In the genomic region with DNA sequence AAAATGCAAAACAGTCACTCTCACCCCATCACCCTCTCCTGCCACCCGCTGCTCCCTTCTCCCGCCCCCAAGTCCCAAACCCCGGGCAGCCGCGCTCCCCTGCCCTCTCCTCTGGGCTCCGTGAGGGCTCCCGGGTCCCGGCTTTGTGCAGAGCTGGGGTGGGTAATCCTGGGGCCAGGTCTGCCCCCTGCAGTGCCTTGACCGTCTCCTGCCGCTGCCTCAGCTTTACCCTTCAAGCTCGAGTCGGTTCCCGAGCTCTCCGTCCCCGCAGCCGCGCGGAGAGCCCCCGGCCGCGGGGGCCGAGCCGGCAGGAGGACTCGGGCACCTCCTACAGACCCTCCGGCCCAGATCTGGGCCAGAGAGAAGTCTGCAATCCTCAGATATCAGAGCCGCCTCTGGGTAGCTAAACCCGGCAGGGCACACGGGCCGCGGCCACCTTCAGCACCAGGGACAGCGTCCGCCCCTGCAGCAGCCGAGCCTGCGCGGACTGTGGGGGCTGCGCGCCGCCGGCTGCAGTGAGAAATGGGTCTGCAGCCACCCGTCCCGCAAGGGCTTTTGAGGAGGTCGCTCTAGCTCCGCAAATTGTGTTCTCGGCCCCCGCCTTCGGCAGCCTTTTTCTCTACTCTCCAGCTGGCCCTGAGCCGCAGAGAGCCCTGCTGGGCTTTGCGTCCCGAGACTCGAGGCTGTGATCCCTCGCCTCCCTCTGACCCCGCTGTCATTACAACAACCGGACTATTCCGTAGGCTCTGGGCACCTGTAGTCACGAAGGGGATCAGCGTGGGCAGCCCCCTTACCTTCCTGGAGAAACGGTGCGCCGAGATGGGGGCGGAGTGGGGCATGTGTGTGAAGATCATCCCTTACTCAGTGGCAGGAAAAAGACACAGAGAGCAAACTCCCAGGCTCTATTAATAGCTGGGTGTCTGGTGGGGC, we compare ENCODE assay signal across 8 cellular contexts. TPM values are rescaled to one million over a fixed set of nuclear protein-coding genes. Genes with fewer than 3 reads are reported as not detected.
DNase-seq lines count a peak whose midpoint lies in the region; ATAC-seq and FAIRE-seq lines count a peak whose summit lies in the region.

No MANE protein-coding gene starts in this region.

- H4K12ac ChIP-seq in trophoblast cell (ENCODE audit: low read depth, low read length) = no peak overlapping the region

- peaks cover 2% of the 10 kb centered on the region for H3K9me3 ChIP-seq in trophoblast cell (ENCODE audit: insufficient read depth, low read depth, low read length)

- H3K79me1 ChIP-seq in trophoblast cell (ENCODE audit: low read length) = no peaks in the 10 kb centered on the region

- no peak overlapping the region for H3K9ac ChIP-seq in trophoblast cell (ENCODE audit: low read length)

- no peak overlapping the region for H3K23ac ChIP-seq in trophoblast cell (ENCODE audit: low read length)

- no peaks in the 10 kb centered on the region for H3K36me3 ChIP-seq in trophoblast cell (ENCODE audit: control insufficient read depth in 1 of 2, insufficient read depth in 2 of 2, low read length in 2 of 2)

- no peak overlapping the region for H2BK12ac ChIP-seq in trophoblast cell (ENCODE audit: low read length)

- no peaks in the 10 kb centered on the region for H3K79me2 ChIP-seq in trophoblast cell (ENCODE audit: control insufficient read depth, insufficient read depth, low read length, poor library complexity)

- peaks cover 54% of the 10 kb centered on the region for H3K27me3 ChIP-seq in trophoblast cell (ENCODE audit: insufficient read depth, low read length)

- H4K8ac ChIP-seq in trophoblast cell (ENCODE audit: low read depth, low read length) = no peak overlapping the region

- no peak overlapping the region for H3K18ac ChIP-seq in trophoblast cell (ENCODE audit: low read length)

- intact Hi-C loops in Right ventricle myocardium superior (cut with DNase I) = no loop called here

- no peak overlapping the region for H3K4ac ChIP-seq in trophoblast cell (ENCODE audit: low read depth, low read length)

- no peak overlapping the region for H2AK5ac ChIP-seq in trophoblast cell (ENCODE audit: low read length)

- H3K27ac ChIP-seq in trophoblast cell (ENCODE audit: low read depth, low read length) = no peak overlapping the region

- peak overlapping the region; percentile 52 for H3K4me2 ChIP-seq in trophoblast cell (ENCODE audit: low read length)

- no peak overlapping the region for H2BK5ac ChIP-seq in trophoblast cell (ENCODE audit: low read depth, low read length, poor library complexity)

- no peak overlapping the region for H3K4me3 ChIP-seq in trophoblast cell (ENCODE audit: low read depth, low read length)

- H2AFZ ChIP-seq in trophoblast cell (ENCODE audit: insufficient read depth, low read length, poor library complexity) = no peak overlapping the region

- DNase-seq in GM18507 (ENCODE audit: extremely low spot score, insufficient read length, low read depth) = peak; percentile 20
- peak; percentile 50 for DNase-seq in NCI-H526 treated with DMSO at 0.1 percent for 48 hours (lab: John Stamatoyannopoulos, UW)
- DNase-seq in activated effector memory CD4-positive, alpha-beta T cell treated with Interleukin-2 at 50 U/mL for 16 hours = peak; percentile 3
- peak; percentile 66 for DNase-seq in Right ventricle myocardium superior
- peak; percentile 36 to 68 for DNase-seq in trophoblast cell
- no peak for DNase-seq in middle frontal gyrus (ENCODE audit: extremely low spot score, low spot score)

- H3K14ac ChIP-seq in trophoblast cell (ENCODE audit: low read length) = no peak overlapping the region

- peaks cover 0 to 2% of the 10 kb centered on the region in 2 experiments for H3K4me1 ChIP-seq in trophoblast cell (ENCODE audit: control insufficient read depth in 1 of 2, insufficient read depth in 2 of 2, low read length in 2 of 2)

- no peak for FAIRE-seq in GM18507 (lab: Jason Lieb, UNC)

- peak; percentile 90 for ATAC-seq in Right ventricle myocardium superior (ENCODE audit: poor library complexity)
- no peak for ATAC-seq in GM21737 (IDR thresholded peaks at IDR 0.05; ENCODE audit: unreplicated experiment)
- no peak for ATAC-seq in HG02884 (IDR thresholded peaks at IDR 0.05; ENCODE audit: unreplicated experiment)

- H2BK120ac ChIP-seq in trophoblast cell (ENCODE audit: insufficient read depth, low read length, poor library complexity) = no peak overlapping the region

- no peak overlapping the region for H4K91ac ChIP-seq in trophoblast cell (ENCODE audit: low read depth, low read length)

- no CpG with 5 or more reads among the region's 60 CpGs for WGBS in trophoblast cell (ENCODE audit: extremely low coverage, insufficient coverage, insufficient read length)

RNA-seq across cellular contexts. Expression of gene PRMT8, which starts 1.2 kb away (rescaled TPM):
- not detected for total RNA-seq in Right ventricle myocardium superior
- polyA plus RNA-seq in trophoblast cell (2013) = 0.01 TPM in 1 of 2 replicates, not detected in the other
